13 cellular contexts compared by ENCODE assay signal in genomic region chr5:178861627-178862026, GRCh38. TPM values are rescaled to one million over a fixed set of nuclear protein-coding genes. Genes with fewer than 3 reads are reported as not detected.
DNase-seq lines count a peak whose midpoint lies in the region; ATAC-seq and TF ChIP-seq lines count a peak whose summit lies in the region.
"Had no signal": no experiment of that assay in that cellular context is flagged by ENCODE, and none has a peak within 500 bp of the region (broad histone marks: within the 10 kb centered on the region; RNA-seq: fewer than 3 reads in every experiment).

No MANE protein-coding gene starts in this region.

- no peak overlapping the region for H2BK12ac ChIP-seq in trophoblast cell (ENCODE audit: low read length)

- intact Hi-C loops in activated CD4-positive, alpha-beta T cell treated with anti-CD3 and anti-CD28 coated beads for 36 hours (cut with DNase I, micrococcal nuclease), result no loop called here
- intact Hi-C loops in posterior cingulate gyrus (cut with DNase I), result loop anchor here (2.0 kb wide), 1 partner anchor 235 kb away; the partner anchor contains the start of gene CLK4

- H3K4me3 ChIP-seq in SK-N-MC, result 0 out of 2 replicates have a peak overlapping the region, but pooled peaks have one; percentile 4
- peak overlapping the region; percentile 67 for H3K4me3 ChIP-seq in endodermal cell (ENCODE audit: low read length)
- H3K4me3 ChIP-seq in trophoblast cell (ENCODE audit: low read depth, low read length), result no peak overlapping the region
- H3K4me3 ChIP-seq: right atrium auricular region had no signal

- H3K9me3 ChIP-seq in SK-N-MC (ENCODE audit: low read depth, low read length) (peaks cover 29% of the 10 kb centered on the region), endodermal cell (ENCODE audit: control insufficient read depth, low read length) (peaks cover 17% of the 10 kb centered on the region), trophoblast cell (ENCODE audit: insufficient read depth, low read depth, low read length) (no peaks in the 10 kb centered on the region)
- H3K9me3 ChIP-seq: right atrium auricular region, transverse colon had no signal

- CTCF ChIA-PET in activated CD4-positive, alpha-beta T cell treated with anti-CD3 and anti-CD28 coated beads for 36 hours (lab: Charles Lee), result interaction anchor here (0.7 kb wide), 1 partner anchor 97 kb away, joined by 3 read pairs; no protein-coding TSS in a partner anchor

- no peak overlapping the region for H3K4me2 ChIP-seq in trophoblast cell (ENCODE audit: low read length)

- no peaks in the 10 kb centered on the region for H3K9me3 Mint-ChIP-seq in activated CD4-positive, alpha-beta T cell treated with anti-CD3 and anti-CD28 coated beads for 36 hours (ENCODE audit: low read depth)
- H3K9me3 Mint-ChIP-seq in endodermal cell, result no peaks in the 10 kb centered on the region

- no peak overlapping the region for H2AK5ac ChIP-seq in trophoblast cell (ENCODE audit: low read length)

- peak overlapping the region; percentile 6 for H3K4ac ChIP-seq in trophoblast cell (ENCODE audit: low read depth, low read length)

- peaks cover 55% of the 10 kb centered on the region for H3K36me3 ChIP-seq in SK-N-MC (ENCODE audit: insufficient read depth, low read length)
- H3K36me3 ChIP-seq in endodermal cell (ENCODE audit: control insufficient read depth, insufficient read depth, low read length), result peaks cover 47% of the 10 kb centered on the region
- H3K36me3 ChIP-seq in trophoblast cell (ENCODE audit: control insufficient read depth in 1 of 2, insufficient read depth in 2 of 2, low read length in 2 of 2), result peaks cover 5 to 13% of the 10 kb centered on the region in 2 experiments

- no peak for DNase-seq in activated CD4-positive, alpha-beta T cell treated with anti-CD3 and anti-CD28 coated beads for 36 hours
- no peak for DNase-seq in activated CD4-positive, alpha-beta T cell treated with anti-CD3 and anti-CD28 coated beads, Interleukin-2, amount 50 U/mL, for 1 hour
- DNase-seq in SK-N-MC (ENCODE audit: low read depth, low spot score) (no peak), endodermal cell (no peak), trophoblast cell (no peak), posterior cingulate gyrus (no peak)
- DNase-seq in stimulated activated CD4-positive, alpha-beta T cell treated with anti-CD3 and anti-CD28 coated beads, Interleukin-12 subunit alpha, Interleukin-12 subunit beta, amount 100 ng/mL, for 4 hours, result no peak
- DNase-seq: brain microvascular endothelial cell, NCI-H187 treated with DMSO at 0.1 percent for 48 hours, transverse colon had no signal

- no peak overlapping the region for H3K9ac ChIP-seq in SK-N-MC (ENCODE audit: insufficient read length)
- no peak overlapping the region for H3K9ac ChIP-seq in endodermal cell (ENCODE audit: extremely low read depth, low read length, poor library complexity, severe bottlenecking)
- no peak overlapping the region for H3K9ac ChIP-seq in trophoblast cell (ENCODE audit: low read length)

- TF ChIP-seq CTCF in endodermal cell (conservative IDR thresholded peaks at IDR 0.05), result no peak

- POLR2A ChIA-PET in activated CD4-positive, alpha-beta T cell treated with anti-CD3 and anti-CD28 coated beads for 36 hours (lab: Charles Lee), result no interaction called here

- no peak overlapping the region for H3K14ac ChIP-seq in trophoblast cell (ENCODE audit: low read length)

- peaks cover 24% of the 10 kb centered on the region for H3K4me1 Mint-ChIP-seq in activated CD4-positive, alpha-beta T cell treated with anti-CD3 and anti-CD28 coated beads for 36 hours
- H3K4me1 Mint-ChIP-seq in endodermal cell, result peaks cover 14% of the 10 kb centered on the region

- H3K79me2 ChIP-seq in trophoblast cell (ENCODE audit: control insufficient read depth, insufficient read depth, low read length, poor library complexity), result peaks cover 2% of the 10 kb centered on the region

- H3K27ac ChIP-seq in SK-N-MC, result no peak overlapping the region
- H3K27ac ChIP-seq in endodermal cell (ENCODE audit: low read depth, low read length), result no peak overlapping the region
- no peak overlapping the region for H3K27ac ChIP-seq in trophoblast cell (ENCODE audit: low read depth, low read length)
- H3K27ac ChIP-seq: brain microvascular endothelial cell, right atrium auricular region, transverse colon had no signal

- WGBS in endodermal cell (ENCODE audit: insufficient coverage in 1 of 2, insufficient read length in 1 of 2), 2 experiments, result 94 to 97% methylated on average over 5 to 8 of the region's 8 CpGs
- WGBS in trophoblast cell (ENCODE audit: extremely low coverage, insufficient coverage, insufficient read length), result no CpG with 5 or more reads among the region's 8 CpGs

- no peak overlapping the region for H3K23ac ChIP-seq in trophoblast cell (ENCODE audit: low read length)

- H3K4me1 ChIP-seq in endodermal cell (ENCODE audit: control insufficient read depth, insufficient read depth, low read length), result no peaks in the 10 kb centered on the region
- H3K4me1 ChIP-seq in trophoblast cell (ENCODE audit: control insufficient read depth in 1 of 2, insufficient read depth in 2 of 2, low read length in 2 of 2), result peaks cover 0 to 7% of the 10 kb centered on the region in 2 experiments

- H3K79me1 ChIP-seq in trophoblast cell (ENCODE audit: low read length), result peaks cover 7% of the 10 kb centered on the region

- H3K36me3 Mint-ChIP-seq in activated CD4-positive, alpha-beta T cell treated with anti-CD3 and anti-CD28 coated beads for 36 hours (ENCODE audit: low read depth), result peaks cover 35% of the 10 kb centered on the region
- peaks cover 40% of the 10 kb centered on the region for H3K36me3 Mint-ChIP-seq in endodermal cell (ENCODE audit: low read depth)

- H2AFZ ChIP-seq in trophoblast cell (ENCODE audit: insufficient read depth, low read length, poor library complexity), result no peak overlapping the region

- H2BK5ac ChIP-seq in trophoblast cell (ENCODE audit: low read depth, low read length, poor library complexity), result no peak overlapping the region

- no peak overlapping the region for H3K27ac Mint-ChIP-seq in activated CD4-positive, alpha-beta T cell treated with anti-CD3 and anti-CD28 coated beads for 36 hours
- H3K27ac Mint-ChIP-seq in endodermal cell, result no peak overlapping the region

- peak overlapping the region; percentile 55 for H3K4me3 Mint-ChIP-seq in activated CD4-positive, alpha-beta T cell treated with anti-CD3 and anti-CD28 coated beads for 36 hours
- H3K4me3 Mint-ChIP-seq in endodermal cell, result peak overlapping the region; percentile 45

- no peak overlapping the region for H2BK120ac ChIP-seq in trophoblast cell (ENCODE audit: insufficient read depth, low read length, poor library complexity)

- no peak for ATAC-seq in activated CD4-positive, alpha-beta T cell treated with anti-CD3 and anti-CD28 coated beads for 36 hours
- ATAC-seq in GM18511 (IDR thresholded peaks at IDR 0.05; ENCODE audit: unreplicated experiment), result no peak
- ATAC-seq: HCT116 had no signal

- H4K91ac ChIP-seq in trophoblast cell (ENCODE audit: low read depth, low read length), result no peak overlapping the region

- no peak overlapping the region for H4K12ac ChIP-seq in trophoblast cell (ENCODE audit: low read depth, low read length)

- H3K27me3 Mint-ChIP-seq in activated CD4-positive, alpha-beta T cell treated with anti-CD3 and anti-CD28 coated beads for 36 hours, result no peaks in the 10 kb centered on the region
- H3K27me3 Mint-ChIP-seq in endodermal cell (ENCODE audit: insufficient read depth), result no peaks in the 10 kb centered on the region

- H3K27me3 ChIP-seq in endodermal cell (ENCODE audit: control insufficient read depth, insufficient read depth, low read length, poor library complexity, severe bottlenecking), result no peaks in the 10 kb centered on the region
- H3K27me3 ChIP-seq in trophoblast cell (ENCODE audit: insufficient read depth, low read length), result no peaks in the 10 kb centered on the region
- H3K27me3 ChIP-seq: brain microvascular endothelial cell, right atrium auricular region, transverse colon had no signal

- H3K18ac ChIP-seq in trophoblast cell (ENCODE audit: low read length), result no peak overlapping the region

- H4K8ac ChIP-seq in trophoblast cell (ENCODE audit: low read depth, low read length), result no peak overlapping the region

RNA-seq across cellular contexts. Expression of gene ZNF354B, which starts 1.9 kb away (rescaled TPM):
- 10 to 100 TPM; 10.8 to 11.9 TPM for total RNA-seq in activated CD4-positive, alpha-beta T cell treated with anti-CD3 and anti-CD28 coated beads for 36 hours
- 10 to 100 TPM; 24.3 to 26.0 TPM for total RNA-seq in endodermal cell
- polyA plus RNA-seq in endodermal cell (2013, experiment 1 of 2), result 16.9 TPM
- 17.2 TPM for polyA plus RNA-seq in endodermal cell (2013, experiment 2 of 2)
- polyA plus RNA-seq in trophoblast cell (2013), result 12.3 and 12.7 TPM in 2 replicates

RNA-seq across cellular contexts. Expression of gene ZFP2, which starts 34.1 kb away (rescaled TPM):
- total RNA-seq in activated CD4-positive, alpha-beta T cell treated with anti-CD3 and anti-CD28 coated beads for 36 hours, result under 1 TPM; 0.37 to 0.85 TPM
- 1 to 10 TPM; 1.8 to 3.3 TPM for total RNA-seq in endodermal cell
- polyA plus RNA-seq in endodermal cell (2013, experiment 1 of 2), result 2.5 TPM
- polyA plus RNA-seq in endodermal cell (2013, experiment 2 of 2), result 3.2 TPM
- polyA plus RNA-seq in trophoblast cell (2013), result 0.72 and 0.77 TPM in 2 replicates
